In genomic region chr5:34657550-34657921, GRCh38 we compare ENCODE assay signal across 8 cellular contexts. TPM values are rescaled to one million over a fixed set of nuclear protein-coding genes. Genes with fewer than 3 reads are reported as not detected.
DNase-seq lines count a peak whose midpoint lies in the region; ATAC-seq and TF ChIP-seq lines count a peak whose summit lies in the region.

No MANE protein-coding gene starts in this region.

- H3K9me3 ChIP-seq in HUES64 (ENCODE audit: insufficient read depth, low read depth, low read length): no peaks in the 10 kb centered on the region

- WGBS in HUES64: under 1% methylated on average over 18 of the region's 20 CpGs

- peaks cover 12% of the 10 kb centered on the region for H3K4me1 ChIP-seq in HUES64 (ENCODE audit: insufficient read depth, low read length)

- no peaks in the 10 kb centered on the region for H3K36me3 ChIP-seq in HUES64 (ENCODE audit: insufficient read depth, low read length)
- H3K36me3 ChIP-seq in brain microvascular endothelial cell (replicated peaks): peaks cover 9% of the 10 kb centered on the region
- no peaks in the 10 kb centered on the region for H3K36me3 ChIP-seq in kidney epithelial cell (ENCODE audit: control insufficient read depth, insufficient read depth, low read length)

- H3K4me3 ChIP-seq in HUES64 (ENCODE audit: low read length): peak overlapping the region; percentile 75
- H3K4me3 ChIP-seq in brain microvascular endothelial cell (ENCODE audit: low read depth, low read length): peak overlapping the region; percentile 78
- H3K4me3 ChIP-seq in kidney epithelial cell (ENCODE audit: low read depth, low read length): peak overlapping the region; percentile 80

- TF ChIP-seq CTCF in C4-2B (conservative IDR thresholded peaks at IDR 0.05) (no peak), brain microvascular endothelial cell (IDR thresholded peaks at IDR 0.05; ENCODE audit: low read depth, low read length, missing control alignments) (no peak), kidney epithelial cell (IDR thresholded peaks at IDR 0.05; ENCODE audit: insufficient read depth, low read length, poor library complexity, severe bottlenecking) (no peak)

- ATAC-seq in HG03565 (IDR thresholded peaks at IDR 0.05; ENCODE audit: unreplicated experiment): no peak

- peak overlapping the region; percentile 70; the same call in 1 of the 2 replicates for H3K27ac ChIP-seq in C4-2B
- H3K27ac ChIP-seq in HUES64 (ENCODE audit: low read depth, low read length): no peak overlapping the region
- H3K27ac ChIP-seq in brain microvascular endothelial cell: peak overlapping the region; percentile 99
- peak overlapping the region; percentile 45 for H3K27ac ChIP-seq in substantia nigra (ENCODE audit: low read depth, low read length, poor library complexity, severe bottlenecking)

- DNase-seq in brain microvascular endothelial cell (no peak), kidney epithelial cell (ENCODE audit: low read depth) (no peak), substantia nigra (lab: John Stamatoyannopoulos, UW) (peak in 13 of 49 donors; percentile 1 to 27 (median 7)), OCI-M2 (lab: John Stamatoyannopoulos, UW; ENCODE audit: unreplicated experiment) (no peak)
- no peak for DNase-seq in stimulated activated naive CD4-positive, alpha-beta T cell (lab: John Stamatoyannopoulos, UW)

- in situ Hi-C loops in brain microvascular endothelial cell (cut with HindIII; ENCODE audit: low pct_ligation_motif_present, low sequenced_read_pairs): no loop called here

- peak overlapping the region; percentile 93 for H3K9ac ChIP-seq in HUES64 (ENCODE audit: low read depth, low read length)

- H3K27me3 ChIP-seq in HUES64 (ENCODE audit: insufficient read depth, low read length) (no peaks in the 10 kb centered on the region), brain microvascular endothelial cell (replicated peaks) (no peaks in the 10 kb centered on the region), kidney epithelial cell (ENCODE audit: control insufficient read depth, insufficient read depth, low read length) (no peaks in the 10 kb centered on the region)

RNA-seq across cellular contexts. Expression of gene RAI14, which starts 1.4 kb away (rescaled TPM):
- polyA plus RNA-seq in HUES64 (2013, experiment 1 of 2): 61.6 TPM
- polyA plus RNA-seq in HUES64 (2013, experiment 2 of 2): 57.2 TPM
- 116 and 117 TPM in 2 replicates for total RNA-seq in kidney epithelial cell
